In the genomic region with DNA sequence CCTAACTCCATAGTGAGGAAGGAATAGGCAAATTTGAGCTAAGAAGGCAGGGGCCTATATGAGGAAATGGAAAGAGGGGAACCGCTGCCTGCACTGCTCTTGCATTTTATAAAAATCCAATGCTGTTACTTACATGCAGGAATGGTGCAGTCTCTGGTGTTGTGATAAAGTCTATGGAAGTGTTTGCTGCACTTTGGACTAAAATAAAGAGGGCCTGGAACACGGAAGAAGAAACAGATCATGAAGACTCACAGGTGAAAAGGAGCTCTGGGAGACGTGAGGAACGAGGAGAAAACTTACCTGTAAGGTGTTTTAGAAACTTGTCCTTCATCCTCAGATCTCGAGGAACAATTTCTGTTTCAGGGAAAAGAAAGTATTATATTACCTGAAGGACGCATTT, we compare ENCODE assay signal across 15 cellular contexts. TPM values are rescaled to one million over a fixed set of nuclear protein-coding genes. Genes with fewer than 3 reads are reported as not detected.
DNase-seq lines count a peak whose midpoint lies in the region; ATAC-seq and TF ChIP-seq lines count a peak whose summit lies in the region.
"Had no signal": no experiment of that assay in that cellular context is flagged by ENCODE, and none has a peak within 500 bp of the region (broad histone marks: within the 10 kb centered on the region; RNA-seq: fewer than 3 reads in every experiment).

No MANE protein-coding gene starts in this region.

- peaks cover 35% of the 10 kb centered on the region for H3K27me3 Mint-ChIP-seq in GM23338 (ENCODE audit: insufficient read depth, low read depth, poor library complexity)
- H3K27me3 Mint-ChIP-seq in central memory CD8-positive, alpha-beta T cell, result peaks cover 24% of the 10 kb centered on the region
- H3K27me3 Mint-ChIP-seq in nephron (ENCODE audit: low read depth), result peaks cover 56% of the 10 kb centered on the region
- H3K27me3 Mint-ChIP-seq in Caco-2 (ENCODE audit: insufficient read depth, unreplicated experiment), result peaks cover 10% of the 10 kb centered on the region

- peaks cover 42% of the 10 kb centered on the region for H3K4me1 Mint-ChIP-seq in GM23338
- no peaks in the 10 kb centered on the region for H3K4me1 Mint-ChIP-seq in central memory CD8-positive, alpha-beta T cell
- peaks cover 19% of the 10 kb centered on the region for H3K4me1 Mint-ChIP-seq in nephron
- no peaks in the 10 kb centered on the region for H3K4me1 Mint-ChIP-seq in Caco-2 (ENCODE audit: low read depth, unreplicated experiment)

- peaks cover 13% of the 10 kb centered on the region; the same call in 2 of the 3 replicates for H3K36me3 Mint-ChIP-seq in GM23338 (ENCODE audit: low read depth)
- H3K36me3 Mint-ChIP-seq in central memory CD8-positive, alpha-beta T cell (ENCODE audit: insufficient read depth), result peaks cover 14% of the 10 kb centered on the region
- H3K36me3 Mint-ChIP-seq in nephron (ENCODE audit: low read depth), result peaks cover 18% of the 10 kb centered on the region
- peaks cover 15% of the 10 kb centered on the region for H3K36me3 Mint-ChIP-seq in Caco-2 (ENCODE audit: insufficient read depth, unreplicated experiment)

- peak overlapping the region; percentile 84 for H3K4me2 ChIP-seq in GM23338
- H3K4me2 ChIP-seq: PC-9 had no signal

- H3K27me3 ChIP-seq in GM23338 (ENCODE audit: insufficient read depth), result peaks cover 47% of the 10 kb centered on the region
- no peaks in the 10 kb centered on the region; the same call in none of the 2 replicates for H3K27me3 ChIP-seq in Caco-2 (replicated peaks; ENCODE audit: control insufficient read depth, insufficient read depth, low read length)

- no peaks in the 10 kb centered on the region for H3K9me2 ChIP-seq in GM23338 (ENCODE audit: insufficient read depth)

- no peaks in the 10 kb centered on the region for H3K79me2 ChIP-seq in GM23338 (replicated peaks; ENCODE audit: insufficient read depth)

- peaks cover 43% of the 10 kb centered on the region for H3K4me1 ChIP-seq in GM23338 (ENCODE audit: insufficient read depth)
- H3K4me1 ChIP-seq in Caco-2, result peaks cover 4% of the 10 kb centered on the region; the same call in 1 of the 2 replicates
- H3K4me1 ChIP-seq: foreskin keratinocyte had no signal

- intact Hi-C loops in Caco-2 (cut with micrococcal nuclease; ENCODE audit: unreplicated experiment), result no loop called here

- H3K4me3 ChIP-seq in GM23338, result peak overlapping the region; percentile 65
- H3K4me3 ChIP-seq in Caco-2 (ENCODE audit: low read depth, low read length), result no peak overlapping the region
- H3K4me3 ChIP-seq: coronary artery, PC-9, SJSA1 had no signal

- no peak overlapping the region for H3K27ac Mint-ChIP-seq in GM23338
- no peak overlapping the region for H3K27ac Mint-ChIP-seq in central memory CD8-positive, alpha-beta T cell (ENCODE audit: low read depth)
- H3K27ac Mint-ChIP-seq in nephron, result no peak overlapping the region
- no peak overlapping the region for H3K27ac Mint-ChIP-seq in Caco-2 (ENCODE audit: unreplicated experiment)

- H3K9me3 Mint-ChIP-seq in GM23338 (no peaks in the 10 kb centered on the region; the same call in 2 of the 3 replicates), nephron (no peaks in the 10 kb centered on the region), Caco-2 (ENCODE audit: unreplicated experiment) (no peaks in the 10 kb centered on the region)
- H3K9me3 Mint-ChIP-seq in central memory CD8-positive, alpha-beta T cell, result no peaks in the 10 kb centered on the region

- H3K36me3 ChIP-seq in GM23338 (ENCODE audit: insufficient read depth) (0 out of 2 replicates have a peak, but pooled peaks cover 6% of the 10 kb centered on the region), Caco-2 (ENCODE audit: control insufficient read depth, insufficient read depth, low read length) (no peaks in the 10 kb centered on the region)

- ATAC-seq in GM23338 (no peak), HG03457 (IDR thresholded peaks at IDR 0.05; ENCODE audit: unreplicated experiment) (no peak)
- ATAC-seq in central memory CD8-positive, alpha-beta T cell (replicated peaks; ENCODE audit: extremely low read depth, poor library complexity, severe bottlenecking), result no peak
- ATAC-seq: foreskin keratinocyte had no signal

- TF ChIP-seq CTCF in GM23338 (conservative IDR thresholded peaks at IDR 0.05; ENCODE audit: low read depth in 2 of 2), result no peak
- TF ChIP-seq CTCF in nephron (IDR thresholded peaks at IDR 0.05; ENCODE audit: unreplicated experiment in 3 of 3), result no peak
- no peak for TF ChIP-seq CTCF in Caco-2 (IDR thresholded peaks at IDR 0.05; ENCODE audit: insufficient read depth in 1 of 2, low read depth in 1 of 2, low read length in 1 of 2, severe bottlenecking in 1 of 2, unreplicated experiment in 1 of 2)

- peaks cover 15% of the 10 kb centered on the region for H3F3A ChIP-seq in GM23338 (replicated peaks; ENCODE audit: low read depth)

- H3K27ac ChIP-seq in GM23338 (ENCODE audit: low read depth), result no peak overlapping the region
- H3K27ac ChIP-seq: coronary artery, foreskin keratinocyte, PC-9, SJSA1 had no signal

- peak overlapping the region; percentile 23 for H3K4me3 Mint-ChIP-seq in GM23338
- H3K4me3 Mint-ChIP-seq in central memory CD8-positive, alpha-beta T cell, result peak overlapping the region; percentile 12
- H3K4me3 Mint-ChIP-seq in nephron, result peak overlapping the region; percentile 54 to 73 (median 59)
- no peak overlapping the region for H3K4me3 Mint-ChIP-seq in Caco-2 (ENCODE audit: unreplicated experiment)

- BruUV-seq in Caco-2 (replicated peaks; lab: Mats Ljungman, UMichigan), result no TSS peak

- no peak overlapping the region for H2AFZ ChIP-seq in GM23338
- H2AFZ ChIP-seq: PC-9 had no signal

- POLR2A ChIA-PET in Caco-2 (lab: Charles Lee), result no interaction called here

- DNase-seq in GM23338 (ENCODE audit: low spot score) (no peak), Caco-2 (no peak), middle frontal gyrus (ENCODE audit: extremely low spot score, low spot score) (no peak)
- no peak for DNase-seq in central memory CD8-positive, alpha-beta T cell (ENCODE audit: low spot score in 2 of 2)
- DNase-seq: activated gamma-delta T cell treated with Interleukin-2 at 50 U/mL for 16 hours; NCI-H1436 treated with DMSO at 0.1 percent for 48 hours; NCI-H774; PC-9; stimulated activated CD4-positive, alpha-beta T cell treated with anti-CD3 and anti-CD28 coated beads, Interleukin-4, amount 100 ng/mL, for 24 hours had no signal

- no peaks in the 10 kb centered on the region for H3K9me3 ChIP-seq in Caco-2
- H3K9me3 ChIP-seq: SJSA1 had no signal

- no peaks in the 10 kb centered on the region; the same call in 1 of the 2 replicates for H4K20me1 ChIP-seq in GM23338 (replicated peaks; ENCODE audit: insufficient read depth)

- CTCF ChIA-PET in Caco-2 (lab: Charles Lee), result no interaction called here

TF ChIP-seq in GM23338, 12 proteins besides CTCF, POLR2A, EP300 and RAD21 (continues in another document):
- TF ChIP-seq NANOG (IDR thresholded peaks at IDR 0.05; ENCODE audit: borderline replicate concordance), result no peak
- TF ChIP-seq EZH2phosphoT487 (IDR thresholded peaks at IDR 0.05; ENCODE audit: unreplicated experiment), result no peak
- TF ChIP-seq EZH2 (IDR thresholded peaks at IDR 0.05; ENCODE audit: low read depth, unreplicated experiment), result no peak
- TF ChIP-seq, protein P1, sequence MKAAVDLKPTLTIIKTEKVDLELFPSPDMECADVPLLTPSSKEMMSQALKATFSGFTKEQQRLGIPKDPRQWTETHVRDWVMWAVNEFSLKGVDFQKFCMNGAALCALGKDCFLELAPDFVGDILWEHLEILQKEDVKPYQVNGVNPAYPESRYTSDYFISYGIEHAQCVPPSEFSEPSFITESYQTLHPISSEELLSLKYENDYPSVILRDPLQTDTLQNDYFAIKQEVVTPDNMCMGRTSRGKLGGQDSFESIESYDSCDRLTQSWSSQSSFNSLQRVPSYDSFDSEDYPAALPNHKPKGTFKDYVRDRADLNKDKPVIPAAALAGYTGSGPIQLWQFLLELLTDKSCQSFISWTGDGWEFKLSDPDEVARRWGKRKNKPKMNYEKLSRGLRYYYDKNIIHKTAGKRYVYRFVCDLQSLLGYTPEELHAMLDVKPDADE (IDR thresholded peaks at IDR 0.05), result no peak
- TF ChIP-seq ZNF114 (CRISPR knock-in tag; IDR thresholded peaks at IDR 0.05), result no peak
- TF ChIP-seq JUNB (IDR thresholded peaks at IDR 0.05; ENCODE audit: unreplicated experiment), result no peak
- no peak for TF ChIP-seq POLR2AphosphoS5 (IDR thresholded peaks at IDR 0.05; ENCODE audit: low read depth)
- TF ChIP-seq, protein P2, sequence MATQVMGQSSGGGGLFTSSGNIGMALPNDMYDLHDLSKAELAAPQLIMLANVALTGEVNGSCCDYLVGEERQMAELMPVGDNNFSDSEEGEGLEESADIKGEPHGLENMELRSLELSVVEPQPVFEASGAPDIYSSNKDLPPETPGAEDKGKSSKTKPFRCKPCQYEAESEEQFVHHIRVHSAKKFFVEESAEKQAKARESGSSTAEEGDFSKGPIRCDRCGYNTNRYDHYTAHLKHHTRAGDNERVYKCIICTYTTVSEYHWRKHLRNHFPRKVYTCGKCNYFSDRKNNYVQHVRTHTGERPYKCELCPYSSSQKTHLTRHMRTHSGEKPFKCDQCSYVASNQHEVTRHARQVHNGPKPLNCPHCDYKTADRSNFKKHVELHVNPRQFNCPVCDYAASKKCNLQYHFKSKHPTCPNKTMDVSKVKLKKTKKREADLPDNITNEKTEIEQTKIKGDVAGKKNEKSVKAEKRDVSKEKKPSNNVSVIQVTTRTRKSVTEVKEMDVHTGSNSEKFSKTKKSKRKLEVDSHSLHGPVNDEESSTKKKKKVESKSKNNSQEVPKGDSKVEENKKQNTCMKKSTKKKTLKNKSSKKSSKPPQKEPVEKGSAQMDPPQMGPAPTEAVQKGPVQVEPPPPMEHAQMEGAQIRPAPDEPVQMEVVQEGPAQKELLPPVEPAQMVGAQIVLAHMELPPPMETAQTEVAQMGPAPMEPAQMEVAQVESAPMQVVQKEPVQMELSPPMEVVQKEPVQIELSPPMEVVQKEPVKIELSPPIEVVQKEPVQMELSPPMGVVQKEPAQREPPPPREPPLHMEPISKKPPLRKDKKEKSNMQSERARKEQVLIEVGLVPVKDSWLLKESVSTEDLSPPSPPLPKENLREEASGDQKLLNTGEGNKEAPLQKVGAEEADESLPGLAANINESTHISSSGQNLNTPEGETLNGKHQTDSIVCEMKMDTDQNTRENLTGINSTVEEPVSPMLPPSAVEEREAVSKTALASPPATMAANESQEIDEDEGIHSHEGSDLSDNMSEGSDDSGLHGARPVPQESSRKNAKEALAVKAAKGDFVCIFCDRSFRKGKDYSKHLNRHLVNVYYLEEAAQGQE (IDR thresholded peaks at IDR 0.05; ENCODE audit: unreplicated experiment), result no peak
- TF ChIP-seq ZNF331 (CRISPR knock-in tag; IDR thresholded peaks at IDR 0.05; ENCODE audit: low read depth), result no peak

RNA-seq across cellular contexts. Expression of a gene that starts 1.9 kb away (rescaled TPM):
- 4.5 and 6.4 TPM in 2 replicates for total RNA-seq in GM23338 (2014; rRNA removed; shearing (Covaris generic))
- 11.3 and 12.1 TPM in 2 replicates for polyA plus RNA-seq in GM23338 (2016; fragmentation: Nextera tagmentation; extraction: Ambion mirVana)
- not detected in 2 replicates for total RNA-seq in Caco-2 (2022)
- total RNA-seq: foreskin keratinocyte, PC-9, SJSA1, skeletal muscle tissue had no signal
- polyA plus RNA-seq: foreskin keratinocyte had no signal

RNA-seq across cellular contexts. Expression of a gene that starts 21.2 kb away (rescaled TPM):
- 189 and 213 TPM in 2 replicates for total RNA-seq in GM23338 (2014; rRNA removed; shearing (Covaris generic))
- polyA plus RNA-seq in GM23338 (2016; fragmentation: Nextera tagmentation; extraction: Ambion mirVana), result 263 and 281 TPM in 2 replicates
- 166 and 193 TPM in 2 replicates for total RNA-seq in Caco-2 (2022)

RNA-seq across cellular contexts. Expression of a gene that starts 22.2 kb away (rescaled TPM):
- total RNA-seq in GM23338 (2014; rRNA removed; shearing (Covaris generic)), result 42.1 and 45.8 TPM in 2 replicates
- 31.5 and 35.6 TPM in 2 replicates for polyA plus RNA-seq in GM23338 (2016; fragmentation: Nextera tagmentation; extraction: Ambion mirVana)
- total RNA-seq in Caco-2 (2022), result 76.0 and 77.3 TPM in 2 replicates
